ENCODE assay signal across 8 cellular contexts in the genomic region with DNA sequence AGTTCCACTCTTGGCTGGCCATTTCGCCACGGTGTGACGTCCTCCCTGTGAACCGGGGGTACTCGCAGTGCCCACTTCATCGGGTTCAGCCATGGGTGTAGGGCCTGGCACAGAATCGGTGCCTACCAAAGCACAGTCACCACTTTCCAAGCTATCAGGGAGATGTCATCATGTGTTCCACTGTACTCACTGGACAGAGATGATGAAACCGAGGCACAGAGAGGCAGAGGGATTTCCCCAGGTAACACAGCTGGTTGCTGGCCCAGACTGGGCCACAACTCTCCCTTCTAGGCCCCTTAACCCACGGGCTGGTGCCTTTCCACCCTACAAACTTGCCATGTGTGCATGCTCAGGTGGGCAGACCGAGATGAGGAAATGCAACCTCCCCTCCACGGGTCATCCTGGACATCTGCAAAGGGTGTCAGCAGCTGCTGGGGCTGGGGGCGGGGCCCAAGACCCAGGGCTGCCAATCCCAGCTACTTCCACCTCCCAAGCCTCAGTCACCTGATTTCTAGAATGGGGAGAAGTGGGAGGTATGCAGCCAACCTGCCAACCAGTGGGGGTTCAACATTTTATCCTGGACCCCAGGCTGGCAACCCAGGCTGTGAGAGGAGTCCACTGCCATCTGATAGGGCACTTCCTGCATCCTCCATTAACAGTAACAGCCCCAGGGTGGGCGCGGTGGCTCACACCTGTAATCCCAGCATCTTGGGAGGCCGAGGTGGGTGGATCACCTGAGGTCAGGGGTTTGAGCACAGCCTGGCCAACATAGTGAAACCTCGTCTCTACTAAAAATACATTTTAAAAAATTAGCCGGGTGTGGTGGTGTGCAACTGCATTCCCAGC. TPM values are rescaled to one million over a fixed set of nuclear protein-coding genes. Genes with fewer than 3 reads are reported as not detected.
DNase-seq lines count a peak whose midpoint lies in the region; ATAC-seq, FAIRE-seq and TF ChIP-seq lines count a peak whose summit lies in the region.

No MANE protein-coding gene starts in this region.

- CTCF ChIA-PET in H1 (lab: Charles Lee; ENCODE audit: partially characterized antibody) = interaction anchor here (0.7 to 16.2 kb wide), 13 partner anchors 12 to 142 kb away, joined by 3 to 227 read pairs (median 4); partner anchors contain the start of genes CFAP157 and TOR2A

- no peaks in the 10 kb centered on the region for H3K36me3 ChIP-seq in H1 (ENCODE audit: control insufficient read depth in 2 of 4, insufficient read depth in 4 of 4, low read length in 3 of 4)

- peak overlapping the region; percentile 92; the same call in 1 of the 2 replicates for H2BK15ac ChIP-seq in H1 (ENCODE audit: low read length)

- FAIRE-seq in H1 (lab: Jason Lieb, UNC) = no peak

- no peaks in the 10 kb centered on the region for H3K79me2 ChIP-seq in H1 (ENCODE audit: control insufficient read depth in 1 of 2, insufficient read depth in 2 of 2, low read length in 2 of 2)

- H2BK5ac ChIP-seq in H1 (ENCODE audit: low read depth, low read length) = peak overlapping the region; percentile 68; the same call in 1 of the 2 replicates

- H3K23me2 ChIP-seq in H1 (ENCODE audit: low read depth, low read length) = no peaks in the 10 kb centered on the region

- no peak for TF ChIP-seq RAD21 in H1 (IDR thresholded peaks at IDR 0.05 in 1 of 2, conservative IDR thresholded peaks at IDR 0.05 in 1 of 2; ENCODE audit: low read depth in 2 of 2, low read length in 2 of 2)

- TF ChIP-seq POLR2A in H1 (IDR thresholded peaks at IDR 0.05; ENCODE audit: control extremely low read depth in 1 of 2, low read depth in 2 of 2, low read length in 2 of 2) = no peak

- no peak for TF ChIP-seq EP300 in H1 (IDR thresholded peaks at IDR 0.05; ENCODE audit: borderline replicate concordance in 1 of 2, low read depth in 2 of 2, low read length in 2 of 2)

- H3K4me2 ChIP-seq in H1 (ENCODE audit: insufficient read depth in 1 of 2, low read depth in 2 of 2, low read length in 2 of 2) = no peak overlapping the region

- H3K18ac ChIP-seq in H1 (ENCODE audit: extremely low read depth, low read length) = peak overlapping the region; percentile 51; the same call in 1 of the 2 replicates

- peak overlapping the region; percentile 84 for H2BK120ac ChIP-seq in H1 (replicated peaks; ENCODE audit: low read depth, low read length)

- no peaks in the 10 kb centered on the region for H3K27me3 ChIP-seq in H1 (replicated peaks in 1 of 4; ENCODE audit: control insufficient read depth in 3 of 4, extremely low read depth in 1 of 4, insufficient read depth in 3 of 4, low read length in 3 of 4)

- DNase-seq in T-helper 22 cell (ENCODE audit: low read depth) = peak; percentile 46
- DNase-seq in H1 (ENCODE audit: low read depth in 1 of 2, low spot score in 2 of 2) = no peak
- peak; percentile 56 for DNase-seq in stimulated activated CD4-positive, alpha-beta T cell treated with anti-CD3 and anti-CD28 coated beads, Interleukin-2, amount 100 ng/mL, for 4 hours (ENCODE audit: low read depth)
- DNase-seq in NCI-H345 (lab: John Stamatoyannopoulos, UW) = no peak
- no peak for DNase-seq in COLO668 (lab: John Stamatoyannopoulos, UW; ENCODE audit: unreplicated experiment)
- no peak for DNase-seq in putamen (ENCODE audit: low spot score)

- H3K14ac ChIP-seq in H1 (ENCODE audit: insufficient read length) = no peak overlapping the region

- no peaks in the 10 kb centered on the region for H3K79me1 ChIP-seq in H1 (ENCODE audit: low read depth, low read length)

- H3K9me3 ChIP-seq in H1 (ENCODE audit: insufficient read depth in 2 of 2, low read depth in 1 of 2, low read length in 1 of 2) = no peaks in the 10 kb centered on the region

- H3K9ac ChIP-seq in H1 (replicated peaks in 1 of 4; ENCODE audit: extremely low read depth in 1 of 4, low read depth in 3 of 4, low read length in 3 of 4) = peak overlapping the region in 2 of 4 experiments; percentile 13 to 31; a peak in 2 of 7 replicates

- no peaks in the 10 kb centered on the region for H4K20me1 ChIP-seq in H1 (replicated peaks in 1 of 2; ENCODE audit: control insufficient read depth in 1 of 2, insufficient read depth in 2 of 2, low read length in 2 of 2)

- H4K8ac ChIP-seq in H1 (ENCODE audit: extremely low read depth, insufficient read depth, low read length) = no peak overlapping the region; the same call in 1 of the 2 replicates

- H3K23ac ChIP-seq in H1 (ENCODE audit: insufficient read length) = no peak overlapping the region

- no peak overlapping the region; the same call in 1 of the 2 replicates for H3K27ac ChIP-seq in H1 (ENCODE audit: low read depth, low read length)

- H3K4me3 ChIP-seq in H1 (ENCODE audit: extremely low read depth in 1 of 4, insufficient read depth in 2 of 4, low read depth in 3 of 4, low read length in 4 of 4) = no peak overlapping the region

- TF ChIP-seq CTCF in H1 (IDR thresholded peaks at IDR 0.05; ENCODE audit: control extremely low read depth in 1 of 3, insufficient read depth in 1 of 3, low read depth in 1 of 3, low read length in 3 of 3) = no peak

- peak overlapping the region; percentile 47 for H4K5ac ChIP-seq in H1 (ENCODE audit: insufficient read length, low read depth, low read length)

- H2AK5ac ChIP-seq in H1 (ENCODE audit: low read depth, low read length) = peak overlapping the region; percentile 32; the same call in 1 of the 2 replicates

- POLR2A ChIA-PET in H1 (lab: Charles Lee; ENCODE audit: partially characterized antibody) = interaction anchor here (0.7 to 1.7 kb wide), 5 partner anchors 13 to 101 kb away, joined by 3 to 6 read pairs (median 4); no protein-coding TSS in a partner anchor

- peaks cover 0 to 20% (median 15%) of the 10 kb centered on the region in 4 experiments; a peak in 6 of 7 replicates for H3K4me1 ChIP-seq in H1 (replicated peaks in 1 of 4; ENCODE audit: control insufficient read depth in 3 of 4, insufficient read depth in 4 of 4, low read length in 3 of 4)

- H2BK20ac ChIP-seq in H1 (ENCODE audit: low read length) = 0 out of 2 replicates have a peak overlapping the region, but pooled peaks have one; percentile 61

- H4K91ac ChIP-seq in H1 (replicated peaks; ENCODE audit: insufficient read length, low read length) = peak overlapping the region; percentile 80

- no peak overlapping the region for H2AFZ ChIP-seq in H1 (ENCODE audit: low read length)

- ATAC-seq in GM18858 (IDR thresholded peaks at IDR 0.05; ENCODE audit: unreplicated experiment) = peak; percentile 33
- peak; percentile 46 for ATAC-seq in HG02870 (IDR thresholded peaks at IDR 0.05; ENCODE audit: unreplicated experiment)

- peak overlapping the region; percentile 93; the same call in 1 of the 2 replicates for H2BK12ac ChIP-seq in H1 (ENCODE audit: low read depth, low read length)

- H3K56ac ChIP-seq in H1 (replicated peaks; ENCODE audit: insufficient read length, low read depth, low read length) = no peak overlapping the region

- H3K4ac ChIP-seq in H1 (replicated peaks; ENCODE audit: insufficient read length, low read depth, low read length) = no peak overlapping the region

- 86% methylated on average over 17 of the region's 17 CpGs; no CpG with 5 or more reads in 1 of the 2 experiments for WGBS in H1 (ENCODE audit: extremely low coverage in 1 of 2, insufficient coverage in 1 of 2, insufficient read length in 1 of 2, insufficient replicate concordance in 2 of 2, low coverage in 1 of 2, low lambda C conversion rate in 2 of 2, missing lambda C conversion rate in 1 of 2), 2 experiments

RNA-seq across cellular contexts. Expression of gene SH2D3C, which starts 0.9 kb away (rescaled TPM):
- 6.4 and 7.3 TPM in 2 replicates for total RNA-seq in H1 (2021; fragmentation: NEBNext Ultra II Directional; extraction: Animal tissue kit (Norgen Biotek cat#: 25700))
- 8.1 and 12.3 TPM in 2 replicates for polyA plus RNA-seq in H1 (2011; rRNA removed)
- polyA plus RNA-seq in H1 (2011; cell fraction: cytosol; rRNA removed) = 4.1 TPM
- polyA plus RNA-seq in H1 (2011; cell fraction: nucleus; rRNA removed) = 7.2 TPM
- polyA plus RNA-seq in H1 (2012, experiment 1 of 2) = 3.5 to 7.1 TPM (median 5.6 TPM) in 4 replicates
- 5.4 TPM for polyA plus RNA-seq in H1 (2012, experiment 2 of 2)
- polyA plus RNA-seq in H1 (2013, experiment 1 of 2) = 2.8 TPM
- 2.7 TPM for polyA plus RNA-seq in H1 (2013, experiment 2 of 2)
- 4.2 and 4.4 TPM in 2 replicates for polyA minus RNA-seq in H1 (2011; rRNA and poly(A)+ RNA removed)
- 3.4 TPM for polyA minus RNA-seq in H1 (2011; cell fraction: cytosol; rRNA and poly(A)+ RNA removed)
- polyA minus RNA-seq in H1 (2011; cell fraction: nucleus; rRNA and poly(A)+ RNA removed) = 9.1 TPM

RNA-seq across cellular contexts. Expression of gene CDK9, which starts 6.5 kb away (rescaled TPM):
- total RNA-seq in H1 (2021; fragmentation: NEBNext Ultra II Directional; extraction: Animal tissue kit (Norgen Biotek cat#: 25700)) = 86.3 and 87.5 TPM in 2 replicates
- polyA plus RNA-seq in H1 (2011; rRNA removed) = 69.1 and 94.0 TPM in 2 replicates
- polyA plus RNA-seq in H1 (2011; cell fraction: cytosol; rRNA removed) = 79.0 TPM
- polyA plus RNA-seq in H1 (2011; cell fraction: nucleus; rRNA removed) = 126 TPM
- 55.7 to 89.9 TPM (median 79.6 TPM) in 4 replicates for polyA plus RNA-seq in H1 (2012, experiment 1 of 2)
- polyA plus RNA-seq in H1 (2012, experiment 2 of 2) = 70.2 TPM
- polyA plus RNA-seq in H1 (2013, experiment 1 of 2) = 42.8 TPM
- 41.6 TPM for polyA plus RNA-seq in H1 (2013, experiment 2 of 2)
- polyA minus RNA-seq in H1 (2011; rRNA and poly(A)+ RNA removed) = 75.4 and 85.6 TPM in 2 replicates
- polyA minus RNA-seq in H1 (2011; cell fraction: cytosol; rRNA and poly(A)+ RNA removed) = 42.9 TPM
- 73.9 TPM for polyA minus RNA-seq in H1 (2011; cell fraction: nucleus; rRNA and poly(A)+ RNA removed)

RNA-seq across cellular contexts. Expression of gene FPGS, which starts 23.3 kb away (rescaled TPM):
- total RNA-seq in H1 (2021; fragmentation: NEBNext Ultra II Directional; extraction: Animal tissue kit (Norgen Biotek cat#: 25700)) = 62.4 and 63.7 TPM in 2 replicates
- 83.0 and 125 TPM in 2 replicates for polyA plus RNA-seq in H1 (2011; rRNA removed)
- 71.0 TPM for polyA plus RNA-seq in H1 (2011; cell fraction: cytosol; rRNA removed)
- polyA plus RNA-seq in H1 (2011; cell fraction: nucleus; rRNA removed) = 156 TPM
- polyA plus RNA-seq in H1 (2012, experiment 1 of 2) = 56.8 to 70.0 TPM (median 66.4 TPM) in 4 replicates
- 58.0 TPM for polyA plus RNA-seq in H1 (2012, experiment 2 of 2)
- polyA plus RNA-seq in H1 (2013, experiment 1 of 2) = 38.7 TPM
- polyA plus RNA-seq in H1 (2013, experiment 2 of 2) = 35.7 TPM
- 55.2 and 85.0 TPM in 2 replicates for polyA minus RNA-seq in H1 (2011; rRNA and poly(A)+ RNA removed)
- 72.3 TPM for polyA minus RNA-seq in H1 (2011; cell fraction: cytosol; rRNA and poly(A)+ RNA removed)
- 52.7 TPM for polyA minus RNA-seq in H1 (2011; cell fraction: nucleus; rRNA and poly(A)+ RNA removed)

RNA-seq across cellular contexts. Expression of gene TOR2A, which starts 44.3 kb away (rescaled TPM):
- 18.4 and 18.7 TPM in 2 replicates for total RNA-seq in H1 (2021; fragmentation: NEBNext Ultra II Directional; extraction: Animal tissue kit (Norgen Biotek cat#: 25700))
- polyA plus RNA-seq in H1 (2011; rRNA removed) = 24.9 and 34.2 TPM in 2 replicates
- polyA plus RNA-seq in H1 (2011; cell fraction: cytosol; rRNA removed) = 18.8 TPM
- polyA plus RNA-seq in H1 (2011; cell fraction: nucleus; rRNA removed) = 24.8 TPM
- polyA plus RNA-seq in H1 (2012, experiment 1 of 2) = 10.1 to 23.2 TPM (median 21.4 TPM) in 4 replicates
- 18.1 TPM for polyA plus RNA-seq in H1 (2012, experiment 2 of 2)
- polyA plus RNA-seq in H1 (2013, experiment 1 of 2) = 18.7 TPM
- 21.8 TPM for polyA plus RNA-seq in H1 (2013, experiment 2 of 2)
- 4.3 and 4.4 TPM in 2 replicates for polyA minus RNA-seq in H1 (2011; rRNA and poly(A)+ RNA removed)
- polyA minus RNA-seq in H1 (2011; cell fraction: cytosol; rRNA and poly(A)+ RNA removed) = 11.2 TPM
- 9.3 TPM for polyA minus RNA-seq in H1 (2011; cell fraction: nucleus; rRNA and poly(A)+ RNA removed)

Comparison
In these comparisons a context has a peak if more than half of its experiments do, and no peak if none do; other contexts are left out.
1. DNase-seq: peak in T-helper 22 cell (single experiment) and stimulated activated CD4-positive, alpha-beta T cell treated with anti-CD3 and anti-CD28 coated beads, Interleukin-2, amount 100 ng/mL, for 4 hours (single experiment); none in H1 (0 of 2), NCI-H345 (single experiment), COLO668 (single experiment) and putamen (single experiment).